In genomic region chr9:3397726-3398125, GRCh38 we compare ENCODE assay signal across 8 cellular contexts.
A peak's percentile ranks its signal among the peaks of the same experiment; 100 is the strongest.
DNase-seq lines count a peak whose midpoint lies in the region; ATAC-seq and TF ChIP-seq lines count a peak whose summit lies in the region.

No MANE protein-coding gene starts in this region.

- H3K9me3 ChIP-seq in neuronal stem cell (replicated peaks in 1 of 2; ENCODE audit: control insufficient read depth in 2 of 2, insufficient read depth in 1 of 2, low read depth in 1 of 2, low read length in 2 of 2) (no peaks in the 10 kb centered on the region), thyroid gland (no peaks in the 10 kb centered on the region)

- POLR2A ChIA-PET in activated CD8-positive, alpha-beta T cell treated with anti-CD3 and anti-CD28 coated beads for 36 hours (lab: Charles Lee), result no interaction called here

- no peak overlapping the region for H3K18ac ChIP-seq in neuronal stem cell (ENCODE audit: low read length)

- no peak overlapping the region for H2BK12ac ChIP-seq in neuronal stem cell (ENCODE audit: low read length)

- H2BK120ac ChIP-seq in neuronal stem cell (ENCODE audit: low read depth, low read length), result no peak overlapping the region

- H3K4me1 ChIP-seq in neuronal stem cell (ENCODE audit: control insufficient read depth in 2 of 2, insufficient read depth in 1 of 2, low read depth in 1 of 2, low read length in 2 of 2) (peaks cover 0 to 2% of the 10 kb centered on the region in 2 donors), thyroid gland (no peaks in the 10 kb centered on the region)

- H2AK5ac ChIP-seq in neuronal stem cell (ENCODE audit: low read depth, low read length), result no peak overlapping the region

- DNase-seq in CD14-positive monocyte (ENCODE audit: low spot score) (no peak), cerebellum (ENCODE audit: low spot score) (no peak), neuronal stem cell (ENCODE audit: low spot score) (no peak), thyroid gland (no peak), NCI-H2081 treated with DMSO at 0.1 percent for 48 hours (lab: John Stamatoyannopoulos, UW) (no peak)
- no peak for DNase-seq in activated CD8-positive, alpha-beta T cell treated with anti-CD3 and anti-CD28 coated beads for 36 hours

- no peak overlapping the region for H3K14ac ChIP-seq in neuronal stem cell (ENCODE audit: low read length)

- intact Hi-C loops in CD14-positive monocyte (cut with micrococcal nuclease) (no loop called here), thyroid gland (cut with DNase I) (no loop called here)
- intact Hi-C loops in activated CD8-positive, alpha-beta T cell treated with anti-CD3 and anti-CD28 coated beads for 36 hours (cut with micrococcal nuclease), result no loop called here

- peaks cover 0 to 3% (median 3%) of the 10 kb centered on the region in 3 donors for H3K27me3 Mint-ChIP-seq in CD14-positive monocyte (ENCODE audit: low read depth in 3 of 3)
- no peaks in the 10 kb centered on the region for H3K27me3 Mint-ChIP-seq in activated CD8-positive, alpha-beta T cell treated with anti-CD3 and anti-CD28 coated beads for 36 hours

- no peak overlapping the region for H4K8ac ChIP-seq in neuronal stem cell (ENCODE audit: low read depth, low read length)

- no peak overlapping the region for H2BK5ac ChIP-seq in neuronal stem cell (ENCODE audit: low read length)

- no peak overlapping the region for H3K4me2 ChIP-seq in neuronal stem cell (ENCODE audit: insufficient read depth, low read length, poor library complexity, severe bottlenecking)

- TF ChIP-seq CTCF in CD14-positive monocyte (IDR thresholded peaks at IDR 0.05) (no peak), thyroid gland (IDR thresholded peaks at IDR 0.05) (no peak)
- no peak for TF ChIP-seq CTCF in activated CD8-positive, alpha-beta T cell treated with anti-CD3 and anti-CD28 coated beads for 36 hours (IDR thresholded peaks at IDR 0.05)

- H3K4ac ChIP-seq in neuronal stem cell (ENCODE audit: low read length), result no peak overlapping the region

- no CpG with 5 or more reads among the region's 2 CpGs for WGBS in neuronal stem cell (ENCODE audit: extremely low coverage in 2 of 2, insufficient read length in 2 of 2, insufficient replicate concordance in 1 of 2), 2 donors
- 96% methylated on average over 2 of the region's 2 CpGs for WGBS in thyroid gland, 2 donors

- H3K27me3 ChIP-seq in neuronal stem cell (ENCODE audit: control insufficient read depth in 3 of 3, insufficient read depth in 3 of 3, low read depth in 1 of 3, low read length in 3 of 3) (no peaks in the 10 kb centered on the region), thyroid gland (no peaks in the 10 kb centered on the region)

- H3K4me3 Mint-ChIP-seq in CD14-positive monocyte, result peak overlapping the region; percentile 58 to 81
- peak overlapping the region; percentile 51 for H3K4me3 Mint-ChIP-seq in activated CD8-positive, alpha-beta T cell treated with anti-CD3 and anti-CD28 coated beads for 36 hours

- no peak overlapping the region for H3K23ac ChIP-seq in neuronal stem cell (ENCODE audit: low read depth, low read length, poor library complexity)

- CTCF ChIA-PET in activated CD8-positive, alpha-beta T cell treated with anti-CD3 and anti-CD28 coated beads for 36 hours (lab: Charles Lee), result no interaction called here

- H2AFZ ChIP-seq in neuronal stem cell (ENCODE audit: low read length), result no peak overlapping the region

- no peaks in the 10 kb centered on the region for H3K79me1 ChIP-seq in neuronal stem cell (ENCODE audit: low read depth, low read length)

- H3K9ac ChIP-seq in neuronal stem cell (ENCODE audit: low read depth, low read length, poor library complexity), result no peak overlapping the region

- H3K9me3 Mint-ChIP-seq in CD14-positive monocyte, result peaks cover 0 to 3% (median 0%) of the 10 kb centered on the region in 7 donors
- H3K9me3 Mint-ChIP-seq in activated CD8-positive, alpha-beta T cell treated with anti-CD3 and anti-CD28 coated beads for 36 hours, result peaks cover 2% of the 10 kb centered on the region

- no peak for TF ChIP-seq POLR2A in thyroid gland (IDR thresholded peaks at IDR 0.05)

- H3K36me3 Mint-ChIP-seq in CD14-positive monocyte, result peaks cover 10 to 11% of the 10 kb centered on the region in 2 donors
- H3K36me3 Mint-ChIP-seq in activated CD8-positive, alpha-beta T cell treated with anti-CD3 and anti-CD28 coated beads for 36 hours (ENCODE audit: low read depth), result peaks cover 29% of the 10 kb centered on the region

- H3K4me3 ChIP-seq in neuronal stem cell (ENCODE audit: low read length in 2 of 2) (no peak overlapping the region), thyroid gland (replicated peaks in 1 of 3) (no peak overlapping the region)

- ATAC-seq in GM19025 (IDR thresholded peaks at IDR 0.05; ENCODE audit: low read depth, unreplicated experiment), result peak; percentile 19
- peak; percentile 15 for ATAC-seq in HG03045 (IDR thresholded peaks at IDR 0.05; ENCODE audit: unreplicated experiment)
- ATAC-seq in activated CD8-positive, alpha-beta T cell treated with anti-CD3 and anti-CD28 coated beads for 36 hours, result no peak

- H3K36me3 ChIP-seq in neuronal stem cell (replicated peaks in 1 of 2; ENCODE audit: control insufficient read depth in 2 of 2, insufficient read depth in 2 of 2, low read length in 2 of 2) (peaks cover 2 to 39% of the 10 kb centered on the region in 2 donors), thyroid gland (no peaks in the 10 kb centered on the region)

- H4K91ac ChIP-seq in neuronal stem cell (ENCODE audit: low read depth, low read length, poor library complexity), result no peak overlapping the region

- peak overlapping the region; percentile 86 to 97 (median 92) for H3K27ac Mint-ChIP-seq in CD14-positive monocyte
- H3K27ac Mint-ChIP-seq in activated CD8-positive, alpha-beta T cell treated with anti-CD3 and anti-CD28 coated beads for 36 hours, result peak overlapping the region; percentile 90

- peaks cover 28% of the 10 kb centered on the region for H3K4me1 Mint-ChIP-seq in CD14-positive monocyte
- peaks cover 32% of the 10 kb centered on the region for H3K4me1 Mint-ChIP-seq in activated CD8-positive, alpha-beta T cell treated with anti-CD3 and anti-CD28 coated beads for 36 hours (ENCODE audit: low read depth)

- H2BK15ac ChIP-seq in neuronal stem cell (ENCODE audit: low read length), result no peak overlapping the region

- H3K27ac ChIP-seq in neuronal stem cell (replicated peaks; ENCODE audit: low read length), result no peak overlapping the region
- H3K27ac ChIP-seq in thyroid gland, result no peak overlapping the region
